16 cellular contexts compared by ENCODE assay signal in the genomic region with DNA sequence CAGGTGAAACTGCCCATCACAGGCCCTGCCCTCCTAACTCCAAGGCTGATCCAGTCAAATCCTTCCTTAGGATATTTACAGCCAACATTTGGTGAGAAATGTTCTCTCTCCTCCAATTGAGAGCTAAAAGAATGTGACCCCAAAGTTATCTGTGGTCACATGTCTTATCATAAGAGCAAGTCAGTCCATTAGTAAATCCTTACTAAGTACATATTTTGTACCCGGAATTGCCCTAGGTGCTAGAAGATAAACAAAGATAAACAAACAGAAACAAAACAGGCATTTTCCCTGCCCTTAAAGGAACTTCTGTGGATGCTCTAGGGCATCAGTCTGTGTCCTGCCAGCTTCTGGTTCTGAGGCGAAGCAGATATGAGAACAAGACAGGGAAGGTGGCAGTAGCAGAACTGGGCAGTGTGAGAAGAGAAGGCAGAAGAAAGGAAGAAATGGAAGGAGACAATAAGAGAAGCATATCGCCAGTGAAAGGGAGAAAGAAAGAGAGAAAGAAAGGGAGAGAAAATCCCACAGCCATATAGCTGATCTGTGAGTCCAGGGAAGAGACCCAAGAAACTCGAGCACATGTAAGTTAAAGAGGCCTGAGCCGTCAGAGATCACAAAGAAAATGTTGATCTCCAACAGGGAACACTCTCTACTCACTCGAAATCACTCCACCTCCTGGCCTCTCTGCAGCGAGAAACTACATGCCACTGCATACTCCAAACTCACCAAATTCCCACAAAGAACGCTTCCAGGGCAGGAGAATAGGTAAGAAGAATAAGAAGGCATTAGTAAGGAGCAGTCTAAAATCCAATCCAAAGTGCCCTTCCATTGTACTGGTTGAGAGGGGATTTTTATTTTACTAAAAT. TPM values are rescaled to one million over a fixed set of nuclear protein-coding genes. Genes with fewer than 3 reads are reported as not detected.
A peak's percentile ranks its signal among the peaks of the same experiment; 100 is the strongest.
DNase-seq lines count a peak whose midpoint lies in the region; ATAC-seq and TF ChIP-seq lines count a peak whose summit lies in the region.
"Had no signal": no experiment of that assay in that cellular context is flagged by ENCODE, and none has a peak within 500 bp of the region (broad histone marks: within the 10 kb centered on the region; RNA-seq: fewer than 3 reads in every experiment).

No MANE protein-coding gene starts in this region.

- no peaks in the 10 kb centered on the region for H3K4me1 ChIP-seq in HEK293 (ENCODE audit: control insufficient read depth, insufficient read depth, low read length)

- H3K36me3 Mint-ChIP-seq in activated T-helper 17 cell treated with anti-CD3 and anti-CD28 coated beads, Interleukin-2, amount 50 U/mL, for 72 hours (ENCODE audit: low read depth), result peaks cover 82% of the 10 kb centered on the region
- H3K36me3 Mint-ChIP-seq in stimulated activated effector memory CD8-positive, alpha-beta T cell treated with anti-CD3 and anti-CD28 coated beads, Interleukin-12 subunit alpha, Interleukin-12 subunit beta, amount 100 ng/mL, for 72 hours, result peaks cover 94% of the 10 kb centered on the region
- peaks cover 38% of the 10 kb centered on the region for H3K36me3 Mint-ChIP-seq in natural killer cell

- H3K4me1 Mint-ChIP-seq in activated T-helper 17 cell treated with anti-CD3 and anti-CD28 coated beads, Interleukin-2, amount 50 U/mL, for 72 hours, result no peaks in the 10 kb centered on the region
- no peaks in the 10 kb centered on the region for H3K4me1 Mint-ChIP-seq in stimulated activated effector memory CD8-positive, alpha-beta T cell treated with anti-CD3 and anti-CD28 coated beads, Interleukin-12 subunit alpha, Interleukin-12 subunit beta, amount 100 ng/mL, for 72 hours
- H3K4me1 Mint-ChIP-seq in natural killer cell, result no peaks in the 10 kb centered on the region

- POLR2A ChIA-PET in HEK293 (lab: Yijun Ruan, JAX), result no interaction called here

- TF ChIP-seq CTCF in HEK293 (tag by site-specific recombination; IDR thresholded peaks at IDR 0.05), result no peak
- no peak for TF ChIP-seq CTCF in natural killer cell (IDR thresholded peaks at IDR 0.05)

- H3K36me3 ChIP-seq in HEK293 (ENCODE audit: control insufficient read depth in 2 of 2, insufficient read depth in 1 of 2, low read length in 2 of 2), result peaks cover 20 to 61% of the 10 kb centered on the region in 2 experiments; a peak in 2 of 3 replicates

- no peak overlapping the region for H3K4me3 ChIP-seq in HEK293 (ENCODE audit: low read depth, low read length)

- no peaks in the 10 kb centered on the region for H3K27me3 Mint-ChIP-seq in activated T-helper 17 cell treated with anti-CD3 and anti-CD28 coated beads, Interleukin-2, amount 50 U/mL, for 72 hours
- no peaks in the 10 kb centered on the region for H3K27me3 Mint-ChIP-seq in natural killer cell (ENCODE audit: low read depth in 2 of 2)

- ATAC-seq in activated T-helper 17 cell treated with anti-CD3 and anti-CD28 coated beads, Interleukin-2, amount 50 U/mL, for 72 hours (replicated peaks), result no peak
- peak; percentile 14 to 19 for ATAC-seq in left cardiac atrium
- no peak for ATAC-seq in stimulated activated effector memory CD8-positive, alpha-beta T cell treated with anti-CD3 and anti-CD28 coated beads, Interleukin-12 subunit alpha, Interleukin-12 subunit beta, amount 100 ng/mL, for 72 hours
- no peak for ATAC-seq in natural killer cell
- ATAC-seq: HepG2 had no signal

- intact Hi-C loops in left cardiac atrium (cut with DNase I) (no loop called here), natural killer cell (cut with micrococcal nuclease) (no loop called here)

- no peak overlapping the region for H3K4me3 Mint-ChIP-seq in activated T-helper 17 cell treated with anti-CD3 and anti-CD28 coated beads, Interleukin-2, amount 50 U/mL, for 72 hours
- H3K4me3 Mint-ChIP-seq in stimulated activated effector memory CD8-positive, alpha-beta T cell treated with anti-CD3 and anti-CD28 coated beads, Interleukin-12 subunit alpha, Interleukin-12 subunit beta, amount 100 ng/mL, for 72 hours, result no peak overlapping the region
- H3K4me3 Mint-ChIP-seq in natural killer cell, result no peak overlapping the region

- no peak for DNase-seq in left cardiac atrium
- DNase-seq in stimulated activated effector memory CD8-positive, alpha-beta T cell treated with anti-CD3 and anti-CD28 coated beads, Interleukin-12 subunit alpha, Interleukin-12 subunit beta, amount 100 ng/mL, for 72 hours (ENCODE audit: low spot score in 2 of 2), result no peak
- DNase-seq in kidney glomerular epithelial cell (lab: John Stamatoyannopoulos, UW), result no peak
- no peak for DNase-seq in natural killer cell
- no peak for DNase-seq in DMS53 (lab: John Stamatoyannopoulos, UW)
- DNase-seq: COR-L47, DMS153, Karpas-422, NCI-H146, NCI-H226, NCI-H526, OCI-M1, SK-N-SH had no signal

- H3K9me3 ChIP-seq in HEK293 (ENCODE audit: control insufficient read depth, insufficient read depth, low read depth, low read length), result no peaks in the 10 kb centered on the region
- H3K9me3 ChIP-seq: SK-N-SH had no signal

- CTCF ChIA-PET in HEK293 (lab: Yijun Ruan, JAX), result interaction anchor here (1.2 kb wide), 1 partner anchor 97 kb away, joined by 3 read pairs; no protein-coding TSS in a partner anchor

- H3K27ac Mint-ChIP-seq in activated T-helper 17 cell treated with anti-CD3 and anti-CD28 coated beads, Interleukin-2, amount 50 U/mL, for 72 hours, result peak overlapping the region; percentile 38
- peak overlapping the region; percentile 75 for H3K27ac Mint-ChIP-seq in stimulated activated effector memory CD8-positive, alpha-beta T cell treated with anti-CD3 and anti-CD28 coated beads, Interleukin-12 subunit alpha, Interleukin-12 subunit beta, amount 100 ng/mL, for 72 hours
- no peak overlapping the region for H3K27ac Mint-ChIP-seq in natural killer cell

- no peaks in the 10 kb centered on the region for H3K9me3 Mint-ChIP-seq in activated T-helper 17 cell treated with anti-CD3 and anti-CD28 coated beads, Interleukin-2, amount 50 U/mL, for 72 hours
- no peaks in the 10 kb centered on the region for H3K9me3 Mint-ChIP-seq in stimulated activated effector memory CD8-positive, alpha-beta T cell treated with anti-CD3 and anti-CD28 coated beads, Interleukin-12 subunit alpha, Interleukin-12 subunit beta, amount 100 ng/mL, for 72 hours
- H3K9me3 Mint-ChIP-seq in natural killer cell, result no peaks in the 10 kb centered on the region

- no peak overlapping the region for H3K27ac ChIP-seq in HEK293 (ENCODE audit: extremely low read depth, low read depth, low read length)

TF ChIP-seq in HEK293, 187 proteins besides CTCF, POLR2A, EP300 and RAD21:
- peak; percentile 81 for TF ChIP-seq PRDM1 (tag by site-specific recombination; IDR thresholded peaks at IDR 0.05)
- TF ChIP-seq ZNF184 (tag by site-specific recombination; IDR thresholded peaks at IDR 0.05), result no peak

RNA-seq across cellular contexts. Expression of gene CDK5RAP1, which starts 41.7 kb away (rescaled TPM):
- 10 to 100 TPM; 24.1 to 44.5 TPM for total RNA-seq in activated T-helper 17 cell treated with anti-CD3 and anti-CD28 coated beads, Interleukin-2, amount 50 U/mL, for 72 hours
- total RNA-seq in left cardiac atrium, result 10 to 100 TPM; 19.4 to 25.0 TPM
- total RNA-seq in natural killer cell, result 10 to 100 TPM; 59.7 to 71.5 (median 62.6) TPM

Comparison
In these comparisons a context has a peak if more than half of its experiments do, and no peak if none do; other contexts are left out.
1. ATAC-seq: peak in left cardiac atrium (2 of 2); none in activated T-helper 17 cell treated with anti-CD3 and anti-CD28 coated beads, Interleukin-2, amount 50 U/mL, for 72 hours (single experiment), stimulated activated effector memory CD8-positive, alpha-beta T cell treated with anti-CD3 and anti-CD28 coated beads, Interleukin-12 subunit alpha, Interleukin-12 subunit beta, amount 100 ng/mL, for 72 hours (single experiment) and natural killer cell (0 of 3).
2. H3K27ac Mint-ChIP-seq: peak in activated T-helper 17 cell treated with anti-CD3 and anti-CD28 coated beads, Interleukin-2, amount 50 U/mL, for 72 hours (single experiment) and stimulated activated effector memory CD8-positive, alpha-beta T cell treated with anti-CD3 and anti-CD28 coated beads, Interleukin-12 subunit alpha, Interleukin-12 subunit beta, amount 100 ng/mL, for 72 hours (single experiment); none in natural killer cell (0 of 2).